Comparison of ENCODE assay signal across 9 cellular contexts in the genomic region with DNA sequence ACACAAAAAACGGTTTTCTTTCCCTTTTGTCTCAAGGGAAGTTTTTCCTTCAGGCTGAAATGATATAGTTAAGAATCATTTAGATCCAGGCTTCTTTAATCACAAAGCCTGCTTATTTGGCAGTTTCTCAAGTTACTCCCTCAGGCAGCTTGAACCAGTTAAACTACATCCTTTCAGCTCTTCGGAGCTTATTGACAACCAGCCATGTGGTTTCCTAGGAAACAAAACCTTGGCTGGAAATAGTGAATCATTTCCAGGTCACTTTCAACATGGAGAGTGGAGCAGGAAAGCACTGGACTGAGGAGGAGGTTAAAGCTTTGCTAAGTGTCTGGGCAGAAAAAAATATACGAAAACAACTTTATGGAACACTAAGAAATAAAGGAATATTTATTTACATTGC. TPM values are rescaled to one million over a fixed set of nuclear protein-coding genes. Genes with fewer than 3 reads are reported as not detected.
DNase-seq lines count a peak whose midpoint lies in the region; ATAC-seq and TF ChIP-seq lines count a peak whose summit lies in the region.
"Had no signal": no experiment of that assay in that cellular context is flagged by ENCODE, and none has a peak within 500 bp of the region (broad histone marks: within the 10 kb centered on the region; RNA-seq: fewer than 3 reads in every experiment).

No MANE protein-coding gene starts in this region.

- no peak overlapping the region for H3K4me3 Mint-ChIP-seq in activated CD8-positive, alpha-beta memory T cell treated with anti-CD3 and anti-CD28 coated beads, Interleukin-2, amount 10 ng/mL, durations not matched to agents 7 days and 5 days

- H3K4me1 ChIP-seq in ascending aorta, result peaks cover 0 to 2% of the 10 kb centered on the region in 2 donors
- H3K4me1 ChIP-seq in right atrium auricular region, result peaks cover 0 to 9% of the 10 kb centered on the region in 2 donors

- DNase-seq in activated CD8-positive, alpha-beta memory T cell treated with anti-CD3 and anti-CD28 coated beads, Interleukin-2, amount 10 ng/mL, durations not matched to agents 7 days and 5 days, result no peak
- DNase-seq in activated CD8-positive, alpha-beta memory T cell treated with anti-CD3 and anti-CD28 coated beads, Interleukin-2, amount 50 U/mL, for 4 hours, result no peak
- DNase-seq in NCI-H2196 (lab: John Stamatoyannopoulos, UW; ENCODE audit: unreplicated experiment) (peak; percentile 80), ascending aorta (ENCODE audit: low spot score in 2 of 2) (peak in 1 of 2 donors; percentile 80), right atrium auricular region (ENCODE audit: low spot score) (no peak), retinal pigment epithelial cell (ENCODE audit: low read depth) (peak; percentile 95)
- no peak for DNase-seq in stimulated activated CD4-positive, alpha-beta T cell treated with anti-CD3 and anti-CD28 coated beads, Interleukin-4, amount 100 ng/mL, for 24 hours

- peak overlapping the region; percentile 43 for H3K27ac Mint-ChIP-seq in activated CD8-positive, alpha-beta memory T cell treated with anti-CD3 and anti-CD28 coated beads, Interleukin-2, amount 10 ng/mL, durations not matched to agents 7 days and 5 days

- H3K36me3 ChIP-seq in ascending aorta, result peaks cover 0 to 4% of the 10 kb centered on the region in 2 donors
- H3K36me3 ChIP-seq in right atrium auricular region, result no peaks in the 10 kb centered on the region

- no peak for TF ChIP-seq CTCF in ascending aorta (IDR thresholded peaks at IDR 0.05)
- no peak for TF ChIP-seq CTCF in right atrium auricular region (IDR thresholded peaks at IDR 0.05)
- TF ChIP-seq CTCF in retinal pigment epithelial cell (conservative IDR thresholded peaks at IDR 0.05; ENCODE audit: low read depth, low read length), result no peak

- CTCF ChIA-PET in activated CD8-positive, alpha-beta memory T cell treated with anti-CD3 and anti-CD28 coated beads, Interleukin-2, amount 10 ng/mL, durations not matched to agents 7 days and 5 days (lab: Charles Lee), result interaction anchor here (0.9 to 1.4 kb wide), 2 partner anchors 14 to 27 kb away, joined by 3 read pairs; no protein-coding TSS in a partner anchor

- peaks cover 15% of the 10 kb centered on the region for H3K4me1 Mint-ChIP-seq in activated CD8-positive, alpha-beta memory T cell treated with anti-CD3 and anti-CD28 coated beads, Interleukin-2, amount 10 ng/mL, durations not matched to agents 7 days and 5 days

- H3K9me3 ChIP-seq in ascending aorta, result no peaks in the 10 kb centered on the region
- no peaks in the 10 kb centered on the region for H3K9me3 ChIP-seq in right atrium auricular region

- H3K27ac ChIP-seq in ascending aorta (peak overlapping the region; percentile 34 to 36), right atrium auricular region (peak overlapping the region in 1 of 2 donors; percentile 30)

- ATAC-seq in activated CD8-positive, alpha-beta memory T cell treated with anti-CD3 and anti-CD28 coated beads, Interleukin-2, amount 10 ng/mL, durations not matched to agents 7 days and 5 days, result peak; percentile 42
- ATAC-seq in GM21390 (IDR thresholded peaks at IDR 0.05; ENCODE audit: unreplicated experiment), result no peak

- intact Hi-C loops in ascending aorta (cut with DNase I), result loop anchor here (1.0 kb wide), 1 partner anchor 23 kb away; a partner anchor contains a TSS

- H3K27me3 Mint-ChIP-seq in activated CD8-positive, alpha-beta memory T cell treated with anti-CD3 and anti-CD28 coated beads, Interleukin-2, amount 10 ng/mL, durations not matched to agents 7 days and 5 days, result no peaks in the 10 kb centered on the region
- H3K27me3 Mint-ChIP-seq: CD4-positive, CD25-positive, alpha-beta regulatory T cell had no signal

- H3K27me3 ChIP-seq in ascending aorta (no peaks in the 10 kb centered on the region), right atrium auricular region (no peaks in the 10 kb centered on the region)

- H3K36me3 Mint-ChIP-seq in activated CD8-positive, alpha-beta memory T cell treated with anti-CD3 and anti-CD28 coated beads, Interleukin-2, amount 10 ng/mL, durations not matched to agents 7 days and 5 days, result peaks cover 15% of the 10 kb centered on the region

- H3K9me3 Mint-ChIP-seq in activated CD8-positive, alpha-beta memory T cell treated with anti-CD3 and anti-CD28 coated beads, Interleukin-2, amount 10 ng/mL, durations not matched to agents 7 days and 5 days (ENCODE audit: low read depth), result no peaks in the 10 kb centered on the region
- H3K9me3 Mint-ChIP-seq: CD4-positive, CD25-positive, alpha-beta regulatory T cell had no signal

- H3K4me3 ChIP-seq in ascending aorta (peak overlapping the region; percentile 35 to 55), right atrium auricular region (peak overlapping the region; percentile 1 to 31), retinal pigment epithelial cell (ENCODE audit: low read length) (peak overlapping the region; percentile 36)

RNA-seq across cellular contexts. Expression of a gene that starts 23.0 kb away (rescaled TPM):
- 10 to 100 TPM in 1 of 2 experiments, 1 to 10 TPM in 1; 9.4 to 11.8 TPM for total RNA-seq in activated CD8-positive, alpha-beta memory T cell treated with anti-CD3 and anti-CD28 coated beads, Interleukin-2, amount 10 ng/mL, durations not matched to agents 7 days and 5 days
- total RNA-seq in ascending aorta (4.0 TPM), right atrium auricular region (1 to 10 TPM; 4.8 to 5.4 TPM)

RNA-seq across cellular contexts. Expression of a gene that starts 25.2 kb away (rescaled TPM):
- total RNA-seq in activated CD8-positive, alpha-beta memory T cell treated with anti-CD3 and anti-CD28 coated beads, Interleukin-2, amount 10 ng/mL, durations not matched to agents 7 days and 5 days, result 10 to 100 TPM; 27.1 to 41.4 TPM
- total RNA-seq in ascending aorta (3.6 TPM), right atrium auricular region (1 to 10 TPM; 1.9 TPM)

RNA-seq across cellular contexts. Expression of a gene that starts 25.8 kb away (rescaled TPM):
- total RNA-seq in activated CD8-positive, alpha-beta memory T cell treated with anti-CD3 and anti-CD28 coated beads, Interleukin-2, amount 10 ng/mL, durations not matched to agents 7 days and 5 days, result 100 to 1,000 TPM; 130 to 207 TPM
- total RNA-seq in ascending aorta (9.6 TPM), right atrium auricular region (10 to 100 TPM; 13.5 to 15.7 TPM)

RNA-seq across cellular contexts. Expression of a gene that starts 57.2 kb away (rescaled TPM):
- 100 to 1,000 TPM; 126 to 167 TPM for total RNA-seq in activated CD8-positive, alpha-beta memory T cell treated with anti-CD3 and anti-CD28 coated beads, Interleukin-2, amount 10 ng/mL, durations not matched to agents 7 days and 5 days
- 89.4 TPM for total RNA-seq in ascending aorta
- 10 to 100 TPM; 22.1 to 46.3 TPM for total RNA-seq in right atrium auricular region

Comparison
In these comparisons a context has a peak if more than half of its experiments do, and no peak if none do; other contexts are left out.
1. DNase-seq: peak in NCI-H2196 (single experiment) and retinal pigment epithelial cell (single experiment); none in activated CD8-positive, alpha-beta memory T cell treated with anti-CD3 and anti-CD28 coated beads, Interleukin-2, amount 10 ng/mL, durations not matched to agents 7 days and 5 days (single experiment), activated CD8-positive, alpha-beta memory T cell treated with anti-CD3 and anti-CD28 coated beads, Interleukin-2, amount 50 U/mL, for 4 hours (single experiment), right atrium auricular region (single experiment) and stimulated activated CD4-positive, alpha-beta T cell treated with anti-CD3 and anti-CD28 coated beads, Interleukin-4, amount 100 ng/mL, for 24 hours (single experiment).
2. RNA of a gene that starts 25.8 kb away (total RNA-seq): 130 to 207 TPM in activated CD8-positive, alpha-beta memory T cell treated with anti-CD3 and anti-CD28 coated beads, Interleukin-2, amount 10 ng/mL, durations not matched to agents 7 days and 5 days; 13.5 to 15.7 TPM in right atrium auricular region and 9.6 TPM in ascending aorta (single experiment); every median in the first group is over 4 times any median in the second.
3. Peak in every context shown above with its lines, with median percentiles within 50 percentile points of each other: H3K4me3 ChIP-seq.